Comparison of ENCODE assay signal across 13 cellular contexts in genomic region chr5:148403344-148403743, GRCh38. TPM values are rescaled to one million over a fixed set of nuclear protein-coding genes. Genes with fewer than 3 reads are reported as not detected.
DNase-seq lines count a peak whose midpoint lies in the region; ATAC-seq and TF ChIP-seq lines count a peak whose summit lies in the region.
"Had no signal": no experiment of that assay in that cellular context is flagged by ENCODE, and none has a peak within 500 bp of the region (broad histone marks: within the 10 kb centered on the region; RNA-seq: fewer than 3 reads in every experiment).

No MANE protein-coding gene starts in this region.

- peaks cover 5% of the 10 kb centered on the region for H3K4me1 Mint-ChIP-seq in activated T-helper 17 cell treated with anti-CD3 and anti-CD28 coated beads, Interleukin-2, amount 50 U/mL, for 72 hours

- POLR2A ChIA-PET in GM10248 (lab: Yijun Ruan, JAX) = no interaction called here

- peaks cover 100% of the 10 kb centered on the region for H3K36me3 Mint-ChIP-seq in activated T-helper 17 cell treated with anti-CD3 and anti-CD28 coated beads, Interleukin-2, amount 50 U/mL, for 72 hours (ENCODE audit: low read depth)

- H3K4me1 ChIP-seq in uterus = no peaks in the 10 kb centered on the region

- H3K9me3 Mint-ChIP-seq in activated T-helper 17 cell treated with anti-CD3 and anti-CD28 coated beads, Interleukin-2, amount 50 U/mL, for 72 hours = no peaks in the 10 kb centered on the region

- intact Hi-C loops in uterus (cut with DNase I; ENCODE audit: low total_unique reads) = no loop called here
- intact Hi-C loops in left colon (cut with DNase I, micrococcal nuclease) = no loop called here

- H3K27me3 Mint-ChIP-seq in activated T-helper 17 cell treated with anti-CD3 and anti-CD28 coated beads, Interleukin-2, amount 50 U/mL, for 72 hours = no peaks in the 10 kb centered on the region

- CTCF ChIA-PET in GM10248 (lab: Yijun Ruan, JAX) = interaction anchor here (1.3 kb wide), 1 partner anchor 80 kb away, joined by 3 read pairs; no protein-coding TSS in a partner anchor

- no peak overlapping the region for H3K27ac ChIP-seq in uterus

- no peak for TF ChIP-seq POLR2A in uterus (IDR thresholded peaks at IDR 0.05)

- no peak overlapping the region for H3K4me3 Mint-ChIP-seq in activated T-helper 17 cell treated with anti-CD3 and anti-CD28 coated beads, Interleukin-2, amount 50 U/mL, for 72 hours

- DNase-seq in GM10248 (ENCODE audit: extremely low spot score) (peak; percentile 18), uterus (no peak), amniotic stem cell (lab: John Stamatoyannopoulos, UW) (no peak), left colon (no peak)
- DNase-seq in activated CD4-positive, alpha-beta T cell treated with anti-CD3 and anti-CD28 coated beads for 48 hours = no peak
- DNase-seq: Calu3; NCI-H1436; stimulated activated CD4-positive, alpha-beta T cell treated with anti-CD3 and anti-CD28 coated beads, Interleukin-4, amount 100 ng/mL, for 24 hours; T1000 had no signal

- H3K27ac Mint-ChIP-seq in activated T-helper 17 cell treated with anti-CD3 and anti-CD28 coated beads, Interleukin-2, amount 50 U/mL, for 72 hours = peak overlapping the region; percentile 78

- no peaks in the 10 kb centered on the region for H3K36me3 ChIP-seq in uterus

- TF ChIP-seq CTCF in GM10248 (IDR thresholded peaks at IDR 0.05; ENCODE audit: control extremely low read depth, extremely low read depth, low read depth, missing control alignments) (no peak), uterus (IDR thresholded peaks at IDR 0.05) (no peak)

- no peaks in the 10 kb centered on the region for H3K27me3 ChIP-seq in uterus

- ATAC-seq in GM21360 (IDR thresholded peaks at IDR 0.05; ENCODE audit: unreplicated experiment) = peak; percentile 95
- ATAC-seq in HG03354 (IDR thresholded peaks at IDR 0.05; ENCODE audit: poor library complexity, severe bottlenecking, unreplicated experiment) = peak; percentile 69
- no peak for ATAC-seq in activated T-helper 17 cell treated with anti-CD3 and anti-CD28 coated beads, Interleukin-2, amount 50 U/mL, for 72 hours (replicated peaks)
- ATAC-seq in left colon = no peak

- no peak overlapping the region for H3K4me3 ChIP-seq in uterus
- H3K4me3 ChIP-seq: HAP-1 had no signal

- H3K9me3 ChIP-seq in uterus = no peaks in the 10 kb centered on the region
- H3K9me3 ChIP-seq: HAP-1 had no signal

RNA-seq across cellular contexts. Expression of gene FBXO38, which starts 19.6 kb away (rescaled TPM):
- total RNA-seq in activated T-helper 17 cell treated with anti-CD3 and anti-CD28 coated beads, Interleukin-2, amount 50 U/mL, for 72 hours = 10 to 100 TPM; 44.1 to 53.0 TPM
- total RNA-seq in uterus (10 to 100 TPM; 29.4 to 81.3 (median 48.7) TPM), left colon (10 to 100 TPM; 44.0 to 46.8 TPM)

Comparison
In these comparisons a context has a peak if more than half of its experiments do, and no peak if none do; other contexts are left out.
1. ATAC-seq: peak in GM21360 (single experiment) and HG03354 (single experiment); none in activated T-helper 17 cell treated with anti-CD3 and anti-CD28 coated beads, Interleukin-2, amount 50 U/mL, for 72 hours (single experiment) and left colon (single experiment).